ENCODE assay signal across 23 cellular contexts in the genomic region with DNA sequence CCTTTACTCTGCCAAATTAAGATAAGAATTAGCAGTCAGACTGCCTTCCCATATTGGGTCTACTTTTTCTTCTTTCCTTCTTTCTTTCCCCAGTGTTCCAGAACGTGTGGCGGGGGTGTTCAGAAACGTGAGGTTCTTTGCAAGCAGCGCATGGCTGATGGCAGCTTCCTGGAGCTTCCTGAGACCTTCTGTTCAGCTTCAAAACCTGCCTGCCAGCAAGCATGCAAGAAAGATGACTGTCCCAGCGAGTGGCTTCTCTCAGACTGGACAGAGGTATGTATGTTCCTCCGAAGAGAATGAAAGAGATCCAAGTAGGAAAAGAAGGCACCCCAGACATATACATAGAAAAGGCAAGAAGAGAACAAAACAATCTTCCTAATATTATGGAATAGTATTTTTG.
DNase-seq lines count a peak whose midpoint lies in the region; ATAC-seq and TF ChIP-seq lines count a peak whose summit lies in the region.
"Had no signal": no experiment of that assay in that cellular context is flagged by ENCODE, and none has a peak within 500 bp of the region (broad histone marks: within the 10 kb centered on the region; RNA-seq: fewer than 3 reads in every experiment).

No MANE protein-coding gene starts in this region.

- no peak for ATAC-seq in HG03469 (IDR thresholded peaks at IDR 0.05; ENCODE audit: unreplicated experiment)
- ATAC-seq: A549 had no signal

- peak overlapping the region; percentile 86 to 96 (median 92) for H3K27ac Mint-ChIP-seq in nephron
- no peak overlapping the region for H3K27ac Mint-ChIP-seq in activated CD4-positive, alpha-beta memory T cell treated with anti-CD3 and anti-CD28 coated beads, Interleukin-2, amount 10 ng/mL, durations not matched to agents 7 days and 5 days
- H3K27ac Mint-ChIP-seq: CD14-positive monocyte; CD4-positive, alpha-beta T cell; CD8-positive, alpha-beta memory T cell; HFFc6 had no signal

- H3K4me1 Mint-ChIP-seq in nephron, result peaks cover 51% of the 10 kb centered on the region
- no peaks in the 10 kb centered on the region for H3K4me1 Mint-ChIP-seq in activated CD4-positive, alpha-beta memory T cell treated with anti-CD3 and anti-CD28 coated beads, Interleukin-2, amount 10 ng/mL, durations not matched to agents 7 days and 5 days
- H3K4me1 Mint-ChIP-seq: CD14-positive monocyte; CD8-positive, alpha-beta memory T cell had no signal

- H3K9me3 ChIP-seq in sigmoid colon, result no peaks in the 10 kb centered on the region
- no peaks in the 10 kb centered on the region for H3K9me3 ChIP-seq in subcutaneous abdominal adipose tissue (ENCODE audit: control insufficient read depth in 5 of 5, low read length in 5 of 5)
- H3K9me3 ChIP-seq: A549, BE2C, HAP-1 had no signal

- H3K4me3 ChIP-seq in sigmoid colon (no peak overlapping the region), subcutaneous abdominal adipose tissue (ENCODE audit: low read depth in 1 of 5, low read length in 5 of 5) (peak overlapping the region in 1 of 5 donors; percentile 14)
- H3K4me3 ChIP-seq: A549; BLaER1 treated with 17β-estradiol and CSF1 and Interleukin-3, amounts not matched to agents 10 nM and 100 nM; HAP-1 had no signal

- WGBS in sigmoid colon, 2 donors, result 86 to 94% methylated on average over 6 of the region's 6 CpGs

- CTCF ChIA-PET in activated CD4-positive, alpha-beta memory T cell treated with anti-CD3 and anti-CD28 coated beads, Interleukin-2, amount 10 ng/mL, durations not matched to agents 7 days and 5 days (lab: Charles Lee), result no interaction called here

- H3K27ac ChIP-seq in VCaP (peak overlapping the region; percentile 47), sigmoid colon (peak overlapping the region in 3 of 4 donors; percentile 23 to 56 (median 47)), subcutaneous abdominal adipose tissue (ENCODE audit: low read depth, low read length) (peak overlapping the region; percentile 14)
- H3K27ac ChIP-seq: A549; BLaER1 treated with 17β-estradiol and CSF1 and Interleukin-3, amounts not matched to agents 10 nM and 100 nM had no signal

- peak overlapping the region in 1 of 3 experiments; percentile 13 for H3K4me3 Mint-ChIP-seq in nephron
- H3K4me3 Mint-ChIP-seq in activated CD4-positive, alpha-beta memory T cell treated with anti-CD3 and anti-CD28 coated beads, Interleukin-2, amount 10 ng/mL, durations not matched to agents 7 days and 5 days, result no peak overlapping the region
- H3K4me3 Mint-ChIP-seq: CD14-positive monocyte; CD4-positive, alpha-beta T cell; CD8-positive, alpha-beta memory T cell; HFFc6 had no signal

- H3K36me3 ChIP-seq in sigmoid colon (no peaks in the 10 kb centered on the region), subcutaneous abdominal adipose tissue (ENCODE audit: control insufficient read depth in 5 of 5, insufficient read depth in 5 of 5, low read length in 5 of 5) (no peaks in the 10 kb centered on the region)
- H3K36me3 ChIP-seq: BE2C; BLaER1 treated with 17β-estradiol and CSF1 and Interleukin-3, amounts not matched to agents 10 nM and 100 nM; HAP-1 had no signal

- DNase-seq in sigmoid colon, result peak; percentile 77
- no peak for DNase-seq in islet precursor cell
- no peak for DNase-seq in activated CD4-positive, alpha-beta memory T cell treated with anti-CD3 and anti-CD28 coated beads, Interleukin-2, amount 10 ng/mL, durations not matched to agents 7 days and 5 days
- DNase-seq in MV-4-11 (lab: John Stamatoyannopoulos, UW), result no peak
- DNase-seq: 8988T; ACHN; AML-193; BE2C; CD4-positive, alpha-beta T cell; CD8-positive, alpha-beta memory T cell; DMS53; DMS79 treated with DMSO at 0.1 percent for 48 hours; GF-D8; GOT3; HFFc6 had no signal

- intact Hi-C loops in sigmoid colon (cut with DNase I), result loop anchor here (5.0 to 10.0 kb wide), 2 partner anchors 43 to 86 kb away; no protein-coding TSS in a partner anchor

- H3K4me1 ChIP-seq in sigmoid colon (peaks cover 0 to 33% (median 27%) of the 10 kb centered on the region in 4 donors), subcutaneous abdominal adipose tissue (ENCODE audit: control insufficient read depth in 5 of 5, insufficient read depth in 5 of 5, low read length in 5 of 5) (peaks cover 3 to 30% (median 20%) of the 10 kb centered on the region in 5 donors)
- H3K4me1 ChIP-seq: A549; BE2C; BLaER1 treated with 17β-estradiol and CSF1 and Interleukin-3, amounts not matched to agents 10 nM and 100 nM; HAP-1 had no signal

- no peak for TF ChIP-seq POLR2A in sigmoid colon (IDR thresholded peaks at IDR 0.05)

- no peaks in the 10 kb centered on the region for H3K27me3 ChIP-seq in sigmoid colon
- no peaks in the 10 kb centered on the region for H3K27me3 ChIP-seq in subcutaneous abdominal adipose tissue (ENCODE audit: control insufficient read depth in 5 of 5, insufficient read depth in 4 of 5, low read length in 5 of 5)
- H3K27me3 ChIP-seq: BLaER1 treated with 17β-estradiol and CSF1 and Interleukin-3, amounts not matched to agents 10 nM and 100 nM had no signal

- TF ChIP-seq CTCF in VCaP (conservative IDR thresholded peaks at IDR 0.05), result no peak
- TF ChIP-seq CTCF in nephron (IDR thresholded peaks at IDR 0.05; ENCODE audit: unreplicated experiment in 3 of 3), result no peak
- no peak for TF ChIP-seq CTCF in sigmoid colon (IDR thresholded peaks at IDR 0.05)

- peaks cover 17% of the 10 kb centered on the region for H3K36me3 Mint-ChIP-seq in nephron (ENCODE audit: low read depth)
- H3K36me3 Mint-ChIP-seq in activated CD4-positive, alpha-beta memory T cell treated with anti-CD3 and anti-CD28 coated beads, Interleukin-2, amount 10 ng/mL, durations not matched to agents 7 days and 5 days (ENCODE audit: low read depth), result no peaks in the 10 kb centered on the region
- H3K36me3 Mint-ChIP-seq: CD14-positive monocyte; CD8-positive, alpha-beta memory T cell had no signal

- H3K9ac ChIP-seq in subcutaneous abdominal adipose tissue (ENCODE audit: low read length in 5 of 5), result peak overlapping the region in 1 of 5 donors; percentile 4
- H3K9ac ChIP-seq: BLaER1 treated with 17β-estradiol and CSF1 and Interleukin-3, amounts not matched to agents 10 nM and 100 nM had no signal

- H3K9me3 Mint-ChIP-seq in nephron, result no peaks in the 10 kb centered on the region
- no peaks in the 10 kb centered on the region for H3K9me3 Mint-ChIP-seq in activated CD4-positive, alpha-beta memory T cell treated with anti-CD3 and anti-CD28 coated beads, Interleukin-2, amount 10 ng/mL, durations not matched to agents 7 days and 5 days
- H3K9me3 Mint-ChIP-seq: CD4-positive, alpha-beta T cell; HFFc6 had no signal

- POLR2A ChIA-PET in activated CD4-positive, alpha-beta memory T cell treated with anti-CD3 and anti-CD28 coated beads, Interleukin-2, amount 10 ng/mL, durations not matched to agents 7 days and 5 days (lab: Charles Lee), result no interaction called here

- no peaks in the 10 kb centered on the region for H3K27me3 Mint-ChIP-seq in nephron (ENCODE audit: low read depth)
- peaks cover 2% of the 10 kb centered on the region for H3K27me3 Mint-ChIP-seq in activated CD4-positive, alpha-beta memory T cell treated with anti-CD3 and anti-CD28 coated beads, Interleukin-2, amount 10 ng/mL, durations not matched to agents 7 days and 5 days

- no peak for TF ChIP-seq EP300 in sigmoid colon (IDR thresholded peaks at IDR 0.05)
